In the genomic region with DNA sequence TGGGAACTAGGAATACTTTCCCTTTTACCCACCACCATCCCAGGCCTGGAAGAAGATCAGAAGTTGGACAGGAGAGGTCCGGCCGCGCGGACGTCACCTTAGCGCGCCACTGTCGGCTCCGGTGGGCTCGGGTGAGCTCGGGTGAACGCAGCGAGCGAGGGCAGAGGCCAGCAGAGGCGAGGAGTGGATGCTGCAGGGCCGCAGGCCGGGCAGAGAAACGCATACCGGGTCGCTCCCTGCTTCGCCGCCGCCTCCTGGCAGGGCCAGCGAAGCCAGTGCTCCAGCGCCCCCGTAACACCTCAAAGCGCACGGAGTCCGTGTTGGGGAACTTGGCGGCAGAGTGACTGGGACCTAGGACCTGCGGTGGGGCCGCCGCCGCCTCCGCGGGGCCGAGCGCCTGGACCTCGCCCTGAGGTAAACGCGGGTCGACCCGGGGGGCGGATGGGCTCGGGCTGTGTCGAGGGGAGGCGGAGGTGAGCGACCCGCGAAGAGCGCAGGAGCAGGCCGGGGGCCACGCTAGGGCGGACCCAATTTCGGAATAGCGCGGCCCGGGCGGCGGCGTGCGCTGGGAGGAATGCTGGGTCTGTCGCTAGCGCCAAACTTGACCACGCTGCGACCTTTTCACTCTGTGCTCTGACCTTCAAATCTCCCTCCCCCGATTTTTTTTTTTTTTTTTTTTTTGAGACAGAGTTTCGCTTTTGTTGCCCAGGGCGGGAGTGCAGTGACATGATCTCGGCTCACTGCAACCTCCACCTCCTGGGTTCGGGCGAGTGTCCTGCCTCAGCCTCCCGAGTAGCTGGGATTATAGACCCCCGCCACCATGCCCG, we compare ENCODE assay signal across 8 cellular contexts. TPM values are rescaled to one million over a fixed set of nuclear protein-coding genes. Genes with fewer than 3 reads are reported as not detected.
DNase-seq lines count a peak whose midpoint lies in the region; ATAC-seq and TF ChIP-seq lines count a peak whose summit lies in the region.

No MANE protein-coding gene starts in this region.

- H3K4me3 ChIP-seq in A673 (ENCODE audit: low read depth, low read length, poor library complexity, severe bottlenecking): peak overlapping the region; percentile 23
- H3K4me3 ChIP-seq in IMR-90 (ENCODE audit: insufficient read depth, low read depth, low read length): peak overlapping the region; percentile 33
- peak overlapping the region; percentile 52 for H3K4me3 ChIP-seq in ectodermal cell (ENCODE audit: insufficient read depth, low read depth, low read length)
- peak overlapping the region; percentile 41 to 58 (median 48) for H3K4me3 ChIP-seq in transverse colon

- H4K20me1 ChIP-seq in IMR-90 (ENCODE audit: insufficient read depth, low read length): no peaks in the 10 kb centered on the region

- H3K23ac ChIP-seq in IMR-90 (ENCODE audit: low read depth, low read length): no peak overlapping the region

- peak overlapping the region; percentile 30 for H3K9ac ChIP-seq in IMR-90 (ENCODE audit: low read depth, low read length)

- H2AK9ac ChIP-seq in IMR-90 (replicated peaks; ENCODE audit: low read depth, low read length, poor library complexity): peak overlapping the region; percentile 78

- H3K4me1 ChIP-seq in A673 (ENCODE audit: insufficient read depth, low read length, poor library complexity, severe bottlenecking) (no peaks in the 10 kb centered on the region), IMR-90 (ENCODE audit: control insufficient read depth, insufficient read depth, low read length) (peaks cover 3% of the 10 kb centered on the region; the same call in 1 of the 2 replicates), ectodermal cell (ENCODE audit: control insufficient read depth, insufficient read depth, low read length) (peaks cover 11% of the 10 kb centered on the region), transverse colon (peaks cover 4 to 12% (median 11%) of the 10 kb centered on the region in 4 donors)

- H2AFZ ChIP-seq in IMR-90 (replicated peaks; ENCODE audit: low read length, poor library complexity): peak overlapping the region; percentile 94

- H3K4me2 ChIP-seq in IMR-90 (ENCODE audit: low read depth, low read length): peak overlapping the region; percentile 70

- H3K79me1 ChIP-seq in IMR-90 (ENCODE audit: low read depth in 1 of 2, low read length in 2 of 2): no peaks in the 10 kb centered on the region

- no peak for TF ChIP-seq EP300 in transverse colon (IDR thresholded peaks at IDR 0.05; ENCODE audit: low read depth)

- H3K9me3 ChIP-seq in A673 (ENCODE audit: low read depth, low read length, poor library complexity, severe bottlenecking) (no peaks in the 10 kb centered on the region), IMR-90 (ENCODE audit: control insufficient read depth, insufficient read depth, low read length) (no peaks in the 10 kb centered on the region), ectodermal cell (ENCODE audit: control insufficient read depth, low read length) (no peaks in the 10 kb centered on the region), transverse colon (no peaks in the 10 kb centered on the region)

- H2BK120ac ChIP-seq in IMR-90 (ENCODE audit: low read depth, low read length): no peak overlapping the region; the same call in 1 of the 2 replicates

- H3K4ac ChIP-seq in IMR-90 (ENCODE audit: low read depth, low read length): no peak overlapping the region

- peak overlapping the region; percentile 80 to 87; a peak in 3 of 4 replicates for H4K8ac ChIP-seq in IMR-90 (ENCODE audit: low read depth in 2 of 2, low read length in 2 of 2)

- CTCF ChIA-PET in A673 (lab: Charles Lee) (no interaction called here), IMR-90 (lab: Yijun Ruan, JAX) (no interaction called here)

- H3K18ac ChIP-seq in IMR-90 (ENCODE audit: low read depth, low read length): no peak overlapping the region

- H4K5ac ChIP-seq in IMR-90 (ENCODE audit: low read depth, low read length): peak overlapping the region; percentile 21

- dilution Hi-C loops in IMR-90 (cut with HindIII; ENCODE audit: low sequenced_read_pairs, unreplicated experiment): no loop called here

- DNase-seq in A673 (ENCODE audit: low spot score): no peak
- DNase-seq in IMR-90: peak; percentile 41
- peak; percentile 61 to 73 for DNase-seq in lung microvascular endothelial cell (ENCODE audit: low read depth in 2 of 2)
- peak; percentile 27 for DNase-seq in transverse colon
- no peak for DNase-seq in activated CD4-positive, CD25-positive, alpha-beta regulatory T cell (lab: John Stamatoyannopoulos, UW)
- DNase-seq in HPDE6-E6E7 (ENCODE audit: extremely low spot score): no peak

- H3K14ac ChIP-seq in IMR-90 (replicated peaks; ENCODE audit: low read depth, low read length): peak overlapping the region; percentile 14; the same call in 1 of the 2 replicates

- ATAC-seq in IMR-90 (ENCODE audit: low read depth): peak; percentile 65
- ATAC-seq in HG03175 (IDR thresholded peaks at IDR 0.05; ENCODE audit: unreplicated experiment): no peak

- no peak overlapping the region for H2BK20ac ChIP-seq in IMR-90 (ENCODE audit: low read depth, low read length)

- H3K36me3 ChIP-seq in A673 (ENCODE audit: insufficient read depth, low read length, poor library complexity, severe bottlenecking) (no peaks in the 10 kb centered on the region), IMR-90 (ENCODE audit: control insufficient read depth, insufficient read depth, low read length) (no peaks in the 10 kb centered on the region), ectodermal cell (ENCODE audit: control insufficient read depth, insufficient read depth, low read length) (no peaks in the 10 kb centered on the region), transverse colon (no peaks in the 10 kb centered on the region)

- no peak for TF ChIP-seq POLR2A in IMR-90 (IDR thresholded peaks at IDR 0.05; ENCODE audit: low read depth, low read length)
- TF ChIP-seq POLR2A in transverse colon (IDR thresholded peaks at IDR 0.05): no peak

- peak overlapping the region; percentile 70; the same call in 1 of the 3 replicates for H2BK15ac ChIP-seq in IMR-90 (ENCODE audit: low read depth, low read length)

- in situ Hi-C loops in IMR-90 (cut with MboI; ENCODE audit: low sequenced_read_pairs) (no loop called here), transverse colon (cut with MboI; ENCODE audit: low pct_ligation_motif_present in 1 of 4, low pct_unique_long_range_greater_than_20kb in 1 of 4, low sequenced_read_pairs in 3 of 4) (no loop called here)

- POLR2A ChIA-PET in A673 (lab: Charles Lee; ENCODE audit: low non-redundant PET): no interaction called here
- POLR2A ChIA-PET in IMR-90 (lab: Charles Lee; ENCODE audit: unreplicated experiment): no interaction called here

- H3K56ac ChIP-seq in IMR-90 (ENCODE audit: extremely low read depth, insufficient read depth, low read length): no peak overlapping the region

- H2BK5ac ChIP-seq in IMR-90 (ENCODE audit: low read depth, low read length, poor library complexity, severe bottlenecking): no peak overlapping the region

- H3K9me1 ChIP-seq in IMR-90 (ENCODE audit: insufficient read depth, low read length): no peaks in the 10 kb centered on the region

- H3K27me3 ChIP-seq in A673 (replicated peaks; ENCODE audit: insufficient read depth, low read depth, low read length, poor library complexity): peaks cover 36% of the 10 kb centered on the region
- H3K27me3 ChIP-seq in IMR-90 (ENCODE audit: control insufficient read depth, insufficient read depth, low read length): peaks cover 40% of the 10 kb centered on the region
- peaks cover 38% of the 10 kb centered on the region for H3K27me3 ChIP-seq in ectodermal cell (ENCODE audit: control insufficient read depth, insufficient read depth, low read length, poor library complexity, severe bottlenecking)
- peaks cover 49% of the 10 kb centered on the region for H3K27me3 ChIP-seq in transverse colon

- BruUV-seq in A673 (replicated peaks; lab: Mats Ljungman, UMichigan) (no TSS peak), IMR-90 (replicated peaks; lab: Mats Ljungman, UMichigan) (no TSS peak)

- WGBS in IMR-90 (ENCODE audit: extremely low coverage in 2 of 2, insufficient read length in 1 of 2), 2 experiments: 5% methylated on average over 38 of the region's 75 CpGs; no CpG with 5 or more reads in 1 of the 2 experiments
- 5% methylated on average over 72 to 73 of the region's 75 CpGs for WGBS in ectodermal cell, 2 experiments
- 10 to 15% methylated on average over 6 to 33 of the region's 75 CpGs for WGBS in transverse colon (ENCODE audit: low coverage in 1 of 2), 2 donors

- no peak overlapping the region for H3K27ac ChIP-seq in A673 (ENCODE audit: low read depth, low read length, poor library complexity, severe bottlenecking)
- no peak overlapping the region; the same call in 1 of the 2 replicates for H3K27ac ChIP-seq in IMR-90 (ENCODE audit: insufficient read depth, low read length)
- H3K27ac ChIP-seq in ectodermal cell (ENCODE audit: insufficient read depth, low read depth, low read length, poor library complexity, severe bottlenecking): no peak overlapping the region
- peak overlapping the region; percentile 60 to 69 (median 62) for H3K27ac ChIP-seq in transverse colon

- intact Hi-C loops in A673 (cut with micrococcal nuclease; ENCODE audit: unreplicated experiment): no loop called here
- intact Hi-C loops in IMR-90 (cut with micrococcal nuclease): no loop called here
- intact Hi-C loops in transverse colon (cut with DNase I; ENCODE audit: low total_unique reads): no loop called here

- H2AK5ac ChIP-seq in IMR-90 (ENCODE audit: low read depth, low read length): no peak overlapping the region

- peak overlapping the region; percentile 54; the same call in 1 of the 2 replicates for H4K91ac ChIP-seq in IMR-90 (ENCODE audit: insufficient read depth, low read depth, low read length)

- TF ChIP-seq CTCF in A673 (conservative IDR thresholded peaks at IDR 0.05; ENCODE audit: low read depth, low read length) (no peak), IMR-90 (conservative IDR thresholded peaks at IDR 0.05; ENCODE audit: low read depth, low read length) (no peak), transverse colon (IDR thresholded peaks at IDR 0.05) (no peak)

- TF ChIP-seq RAD21 in IMR-90 (IDR thresholded peaks at IDR 0.05; ENCODE audit: low read length): no peak

TF ChIP-seq in IMR-90, 13 proteins besides CTCF, POLR2A, EP300 and RAD21 (continues in another document):
- no peak for TF ChIP-seq CHD1 (IDR thresholded peaks at IDR 0.05; ENCODE audit: low read depth, low read length)

RNA-seq across cellular contexts. Expression of a gene that starts 1.6 kb away (rescaled TPM):
- not detected in 2 replicates for total RNA-seq in A673 (2021)
- 0.18 and 0.28 TPM in 2 replicates for total RNA-seq in IMR-90 (2012; rRNA removed)
- 0.46 and 0.50 TPM in 2 replicates for polyA plus RNA-seq in IMR-90 (2012; rRNA removed)
- 0.17 and 0.60 TPM in 2 replicates for polyA plus RNA-seq in IMR-90 (2012; cell fraction: cytosol; rRNA removed)
- polyA plus RNA-seq in IMR-90 (2012; cell fraction: nucleus; rRNA removed; ENCODE audit: low replicate concordance): 0.23 and 0.26 TPM in 2 replicates
- polyA plus RNA-seq in ectodermal cell (2013, experiment 1 of 4): 1.9 TPM
- 2.2 TPM for polyA plus RNA-seq in ectodermal cell (2013, experiment 2 of 4)
- 1.9 TPM for polyA plus RNA-seq in ectodermal cell (2013, experiment 3 of 4)
- 2.6 TPM for polyA plus RNA-seq in ectodermal cell (2013, experiment 4 of 4)
- not detected in 2 replicates for total RNA-seq in lung microvascular endothelial cell
- total RNA-seq in transverse colon: under 1 TPM in 2 of 4 donors, not detected in 2; 0.40 to 0.79 TPM

Comparison
In these comparisons a context has a peak if more than half of its experiments do, and no peak if none do; other contexts are left out.
1. DNase-seq: peak in IMR-90 (single experiment), lung microvascular endothelial cell (2 of 2) and transverse colon (single experiment); none in A673 (single experiment), activated CD4-positive, CD25-positive, alpha-beta regulatory T cell (0 of 4) and HPDE6-E6E7 (single experiment).
2. H3K27ac ChIP-seq: peak in transverse colon (4 of 4); none in A673 (single experiment), IMR-90 (single experiment) and ectodermal cell (single experiment).
3. Peak in every context shown above with its lines, with median percentiles within 50 percentile points of each other: H3K4me3 ChIP-seq.